Comparison of ENCODE assay signal across 18 cellular contexts in genomic region chr14:69376439-69376838, GRCh38. TPM values are rescaled to one million over a fixed set of nuclear protein-coding genes. Genes with fewer than 3 reads are reported as not detected.
DNase-seq lines count a peak whose midpoint lies in the region; ATAC-seq and TF ChIP-seq lines count a peak whose summit lies in the region.
"Had no signal": no experiment of that assay in that cellular context is flagged by ENCODE, and none has a peak within 500 bp of the region (broad histone marks: within the 10 kb centered on the region; RNA-seq: fewer than 3 reads in every experiment).

No MANE protein-coding gene starts in this region.

- H3K27ac Mint-ChIP-seq in activated naive CD4-positive, alpha-beta T cell treated with anti-CD3 and anti-CD28 coated beads for 36 hours: peak overlapping the region; percentile 39
- H3K27ac Mint-ChIP-seq in activated naive CD4-positive, alpha-beta T cell treated with anti-CD3 and anti-CD28 coated beads, Interleukin-2, amount 50 U/mL, for 72 hours: no peak overlapping the region
- H3K27ac Mint-ChIP-seq: activated naive CD4-positive, alpha-beta T cell treated with anti-CD3 and anti-CD28 coated beads, Interleukin-2, amount 50 U/mL, for 24 hours had no signal

- CTCF ChIA-PET in activated naive CD4-positive, alpha-beta T cell treated with anti-CD3 and anti-CD28 coated beads for 36 hours (lab: Charles Lee): no interaction called here

- no peak for ATAC-seq in activated naive CD4-positive, alpha-beta T cell treated with anti-CD3 and anti-CD28 coated beads, Interleukin-2, amount 50 U/mL, for 72 hours
- ATAC-seq in GM19395 (IDR thresholded peaks at IDR 0.05; ENCODE audit: unreplicated experiment) (no peak), HG03439 (IDR thresholded peaks at IDR 0.05; ENCODE audit: unreplicated experiment) (no peak)

- H3K4me1 Mint-ChIP-seq in activated naive CD4-positive, alpha-beta T cell treated with anti-CD3 and anti-CD28 coated beads for 36 hours (ENCODE audit: low read depth): peaks cover 18% of the 10 kb centered on the region

- TF ChIP-seq CTCF in fibroblast of the aortic adventitia (IDR thresholded peaks at IDR 0.05; ENCODE audit: insufficient read depth, low read length): no peak

- no peak for DNase-seq in activated naive CD4-positive, alpha-beta T cell treated with anti-CD3 and anti-CD28 coated beads for 36 hours
- no peak for DNase-seq in activated naive CD4-positive, alpha-beta T cell treated with anti-CD3 and anti-CD28 coated beads, Interleukin-2, amount 50 U/mL, for 72 hours (ENCODE audit: low spot score in 2 of 2)
- DNase-seq in SIG-M5 treated with dmso at 0.1 percent for 504 hours (lab: John Stamatoyannopoulos, UW; ENCODE audit: unreplicated experiment): peak; percentile 67
- DNase-seq in fibroblast of the aortic adventitia (ENCODE audit: low read depth): peak; percentile 38
- no peak for DNase-seq in T1000 (lab: John Stamatoyannopoulos, UW)
- no peak for DNase-seq in hepatic stellate cell (ENCODE audit: low spot score)
- DNase-seq: 8988T, Caco-2, mesendoderm, NCI-H146, NCI-H748 treated with DMSO at 0.1 percent for 48 hours, substantia nigra, WERI-Rb-1 had no signal

- intact Hi-C loops in activated naive CD4-positive, alpha-beta T cell treated with anti-CD3 and anti-CD28 coated beads for 36 hours (cut with micrococcal nuclease): no loop called here

- H3K36me3 Mint-ChIP-seq in activated naive CD4-positive, alpha-beta T cell treated with anti-CD3 and anti-CD28 coated beads for 36 hours (ENCODE audit: low read depth): peaks cover 53% of the 10 kb centered on the region
- peaks cover 11 to 55% of the 10 kb centered on the region in 2 donors for H3K36me3 Mint-ChIP-seq in activated naive CD4-positive, alpha-beta T cell treated with anti-CD3 and anti-CD28 coated beads, Interleukin-2, amount 50 U/mL, for 72 hours

- H3K4me3 ChIP-seq in fibroblast of the aortic adventitia (ENCODE audit: low read depth, low read length): no peak overlapping the region
- H3K4me3 ChIP-seq: SJSA1, smooth muscle cell had no signal

- no peak overlapping the region for H3K4me3 Mint-ChIP-seq in activated naive CD4-positive, alpha-beta T cell treated with anti-CD3 and anti-CD28 coated beads for 36 hours
- H3K4me3 Mint-ChIP-seq: activated naive CD4-positive, alpha-beta T cell treated with anti-CD3 and anti-CD28 coated beads, Interleukin-2, amount 50 U/mL, for 24 hours had no signal

- peaks cover 6% of the 10 kb centered on the region for H3K9me3 Mint-ChIP-seq in activated naive CD4-positive, alpha-beta T cell treated with anti-CD3 and anti-CD28 coated beads for 36 hours
- H3K9me3 Mint-ChIP-seq in activated naive CD4-positive, alpha-beta T cell treated with anti-CD3 and anti-CD28 coated beads, Interleukin-2, amount 50 U/mL, for 72 hours: peaks cover 0 to 9% of the 10 kb centered on the region in 2 donors
- H3K9me3 Mint-ChIP-seq: activated naive CD4-positive, alpha-beta T cell treated with anti-CD3 and anti-CD28 coated beads, Interleukin-2, amount 50 U/mL, for 24 hours had no signal

- no peaks in the 10 kb centered on the region for H3K27me3 Mint-ChIP-seq in activated naive CD4-positive, alpha-beta T cell treated with anti-CD3 and anti-CD28 coated beads for 36 hours (ENCODE audit: low read depth)
- H3K27me3 Mint-ChIP-seq: activated naive CD4-positive, alpha-beta T cell treated with anti-CD3 and anti-CD28 coated beads, Interleukin-2, amount 50 U/mL, for 24 hours had no signal

RNA-seq across cellular contexts. Expression of gene ERH, which starts 21.7 kb away (rescaled TPM):
- total RNA-seq in activated naive CD4-positive, alpha-beta T cell treated with anti-CD3 and anti-CD28 coated beads for 36 hours: 100 to 1,000 TPM; 338 to 348 TPM
- total RNA-seq in activated naive CD4-positive, alpha-beta T cell treated with anti-CD3 and anti-CD28 coated beads, Interleukin-2, amount 50 U/mL, for 72 hours: 100 to 1,000 TPM; 296 to 371 TPM
- total RNA-seq in fibroblast of the aortic adventitia (ENCODE audit: low replicate concordance): 51.0 and 110 TPM in 2 replicates

RNA-seq across cellular contexts. Expression of gene SLC39A9, which starts 22.1 kb away (rescaled TPM):
- 10 to 100 TPM; 53.4 to 54.5 TPM for total RNA-seq in activated naive CD4-positive, alpha-beta T cell treated with anti-CD3 and anti-CD28 coated beads for 36 hours
- 10 to 100 TPM; 48.1 to 52.4 TPM for total RNA-seq in activated naive CD4-positive, alpha-beta T cell treated with anti-CD3 and anti-CD28 coated beads, Interleukin-2, amount 50 U/mL, for 72 hours
- total RNA-seq in fibroblast of the aortic adventitia (ENCODE audit: low replicate concordance): 64.6 and 118 TPM in 2 replicates

Comparison
In these comparisons a context has a peak if more than half of its experiments do, and no peak if none do; other contexts are left out.
1. DNase-seq: peak in SIG-M5 treated with dmso at 0.1 percent for 504 hours (single experiment) and fibroblast of the aortic adventitia (single experiment); none in activated naive CD4-positive, alpha-beta T cell treated with anti-CD3 and anti-CD28 coated beads for 36 hours (single experiment), activated naive CD4-positive, alpha-beta T cell treated with anti-CD3 and anti-CD28 coated beads, Interleukin-2, amount 50 U/mL, for 72 hours (0 of 2), T1000 (single experiment) and hepatic stellate cell (single experiment).